8 cellular contexts compared by ENCODE assay signal in the genomic region with DNA sequence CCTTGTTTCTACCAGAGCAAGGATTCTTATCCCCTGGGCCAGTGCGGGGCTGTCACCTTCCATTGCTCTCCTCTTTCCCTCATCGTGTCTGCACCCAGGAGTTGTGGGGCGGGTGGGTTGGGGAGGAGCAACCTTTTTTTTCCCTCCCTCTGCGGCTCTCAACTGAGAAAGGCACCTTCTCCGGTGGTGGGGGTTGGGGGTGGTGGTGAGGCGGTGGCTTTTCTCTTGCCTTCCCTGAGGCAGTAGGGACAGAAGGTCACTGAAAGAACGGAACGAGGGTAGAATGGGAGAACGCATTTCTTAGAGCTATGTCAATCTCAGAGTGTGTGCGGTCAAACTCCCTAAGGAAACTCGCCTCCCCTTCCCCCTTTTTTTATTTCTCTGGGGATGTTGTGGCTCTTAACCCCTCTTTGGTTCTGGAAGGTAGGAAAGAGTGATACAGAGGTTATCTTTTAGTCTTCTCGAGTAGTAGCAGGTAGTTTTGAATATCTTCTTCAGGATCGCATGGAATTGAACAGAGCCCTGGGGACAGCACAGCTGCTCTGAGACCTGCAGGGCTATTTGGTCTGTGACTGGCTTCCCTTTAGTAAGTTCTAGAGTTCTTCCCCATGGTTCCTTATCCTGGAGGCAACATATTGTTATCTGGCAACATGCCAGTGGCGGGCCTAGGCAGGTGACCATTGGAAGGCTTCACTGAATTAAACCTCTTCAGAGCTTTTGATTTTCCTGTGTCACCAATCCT. TPM values are rescaled to one million over a fixed set of nuclear protein-coding genes. Genes with fewer than 3 reads are reported as not detected.
DNase-seq lines count a peak whose midpoint lies in the region; ATAC-seq and TF ChIP-seq lines count a peak whose summit lies in the region.

No MANE protein-coding gene starts in this region.

- H3K4me1 Mint-ChIP-seq in activated CD8-positive, alpha-beta T cell treated with anti-CD3 and anti-CD28 coated beads for 36 hours (ENCODE audit: low read depth), result peaks cover 48% of the 10 kb centered on the region
- peaks cover 47% of the 10 kb centered on the region for H3K4me1 Mint-ChIP-seq in mesothelial cell of epicardium

- no peak for TF ChIP-seq CTCF in activated CD8-positive, alpha-beta T cell treated with anti-CD3 and anti-CD28 coated beads for 36 hours (IDR thresholded peaks at IDR 0.05)
- no peak for TF ChIP-seq CTCF in mesothelial cell of epicardium (IDR thresholded peaks at IDR 0.05; ENCODE audit: unreplicated experiment)

- peak; percentile 58 for DNase-seq in NK-92 treated with Interleukin-12 subunit alpha and Interleukin-12 subunit beta, amount 100 ng/mL, for 24 hours (lab: John Stamatoyannopoulos, UW)
- DNase-seq in NK-92 (lab: John Stamatoyannopoulos, UW; ENCODE audit: unreplicated experiment) (no peak), NCI-H460 (ENCODE audit: extremely low read depth, low read depth) (peak; percentile 29), mesothelial cell of epicardium (ENCODE audit: low spot score in 2 of 2, unreplicated experiment in 2 of 2) (no peak)
- DNase-seq in activated CD8-positive, alpha-beta T cell treated with anti-CD3 and anti-CD28 coated beads for 36 hours, result peak; percentile 77
- DNase-seq in effector CD4-positive, alpha-beta T cell, result peak; percentile 19
- DNase-seq in stimulated activated CD8-positive, alpha-beta memory T cell treated with anti-CD3 and anti-CD28 coated beads, Interleukin-7, amount 100 ng/mL, for 24 hours (ENCODE audit: low read depth), result peak; percentile 15

- peak overlapping the region; percentile 98 for H3K27ac Mint-ChIP-seq in activated CD8-positive, alpha-beta T cell treated with anti-CD3 and anti-CD28 coated beads for 36 hours
- peak overlapping the region; percentile 100 for H3K27ac Mint-ChIP-seq in mesothelial cell of epicardium

- H3K4me3 Mint-ChIP-seq in activated CD8-positive, alpha-beta T cell treated with anti-CD3 and anti-CD28 coated beads for 36 hours, result peak overlapping the region; percentile 98
- peak overlapping the region; percentile 94 for H3K4me3 Mint-ChIP-seq in mesothelial cell of epicardium

- intact Hi-C loops in activated CD8-positive, alpha-beta T cell treated with anti-CD3 and anti-CD28 coated beads for 36 hours (cut with micrococcal nuclease), result no loop called here

- H3K9me3 Mint-ChIP-seq in activated CD8-positive, alpha-beta T cell treated with anti-CD3 and anti-CD28 coated beads for 36 hours, result no peaks in the 10 kb centered on the region
- H3K9me3 Mint-ChIP-seq in mesothelial cell of epicardium, result no peaks in the 10 kb centered on the region

- H3K27me3 Mint-ChIP-seq in activated CD8-positive, alpha-beta T cell treated with anti-CD3 and anti-CD28 coated beads for 36 hours, result no peaks in the 10 kb centered on the region
- no peaks in the 10 kb centered on the region for H3K27me3 Mint-ChIP-seq in mesothelial cell of epicardium (ENCODE audit: low read depth)

- ATAC-seq in activated CD8-positive, alpha-beta T cell treated with anti-CD3 and anti-CD28 coated beads for 36 hours, result peak; percentile 7
- no peak for ATAC-seq in HG03520 (IDR thresholded peaks at IDR 0.05; ENCODE audit: unreplicated experiment)

- CTCF ChIA-PET in activated CD8-positive, alpha-beta T cell treated with anti-CD3 and anti-CD28 coated beads for 36 hours (lab: Charles Lee), result no interaction called here

- POLR2A ChIA-PET in activated CD8-positive, alpha-beta T cell treated with anti-CD3 and anti-CD28 coated beads for 36 hours (lab: Charles Lee), result interaction anchor here (0.7 to 3.1 kb wide), 6 partner anchors 15 to 55 kb away, joined by 3 to 14 read pairs (median 8); partner anchors contain the start of gene DHX40

- H3K36me3 Mint-ChIP-seq in activated CD8-positive, alpha-beta T cell treated with anti-CD3 and anti-CD28 coated beads for 36 hours (ENCODE audit: low read depth), result peaks cover 14% of the 10 kb centered on the region
- no peaks in the 10 kb centered on the region for H3K36me3 Mint-ChIP-seq in mesothelial cell of epicardium

RNA-seq across cellular contexts. Expression of gene CLTC, which starts 1.0 kb away (rescaled TPM):
- 193 and 215 TPM in 2 replicates for total RNA-seq in NCI-H460 (2014; rRNA removed; shearing (Covaris generic))
- polyA plus RNA-seq in NCI-H460 (2014; cell fraction: nucleus; rRNA removed), result 171 and 196 TPM in 2 replicates
- total RNA-seq in activated CD8-positive, alpha-beta T cell treated with anti-CD3 and anti-CD28 coated beads for 36 hours, result 100 to 1,000 TPM; 137 to 142 TPM
- 192 to 201 TPM (median 192 TPM) in 3 replicates for total RNA-seq in mesothelial cell of epicardium

RNA-seq across cellular contexts. Expression of gene DHX40, which starts 55.3 kb away (rescaled TPM):
- total RNA-seq in NCI-H460 (2014; rRNA removed; shearing (Covaris generic)), result 76.7 and 78.2 TPM in 2 replicates
- 24.6 and 44.3 TPM in 2 replicates for polyA plus RNA-seq in NCI-H460 (2014; cell fraction: nucleus; rRNA removed)
- total RNA-seq in activated CD8-positive, alpha-beta T cell treated with anti-CD3 and anti-CD28 coated beads for 36 hours, result 10 to 100 TPM; 24.7 to 24.9 TPM
- 50.3 to 51.7 TPM (median 51.4 TPM) in 3 replicates for total RNA-seq in mesothelial cell of epicardium

Comparison
In these comparisons a context has a peak if more than half of its experiments do, and no peak if none do; other contexts are left out.
1. DNase-seq: peak in NK-92 treated with Interleukin-12 subunit alpha and Interleukin-12 subunit beta, amount 100 ng/mL, for 24 hours (single experiment), NCI-H460 (single experiment), activated CD8-positive, alpha-beta T cell treated with anti-CD3 and anti-CD28 coated beads for 36 hours (single experiment), effector CD4-positive, alpha-beta T cell (single experiment) and stimulated activated CD8-positive, alpha-beta memory T cell treated with anti-CD3 and anti-CD28 coated beads, Interleukin-7, amount 100 ng/mL, for 24 hours (single experiment); none in NK-92 (single experiment) and mesothelial cell of epicardium (0 of 2).